ENCODE assay signal across 30 cellular contexts in genomic region chr17:57733085-57733484, GRCh38. TPM values are rescaled to one million over a fixed set of nuclear protein-coding genes. Genes with fewer than 3 reads are reported as not detected.
A peak's percentile ranks its signal among the peaks of the same experiment; 100 is the strongest.
DNase-seq lines count a peak whose midpoint lies in the region; ATAC-seq, FAIRE-seq and TF ChIP-seq lines count a peak whose summit lies in the region.
"Had no signal": no experiment of that assay in that cellular context is flagged by ENCODE, and none has a peak within 500 bp of the region (broad histone marks: within the 10 kb centered on the region; RNA-seq: fewer than 3 reads in every experiment).

No MANE protein-coding gene starts in this region.

- H3K4me2 ChIP-seq in HepG2 (ENCODE audit: low read depth, low read length) (no peak overlapping the region), IMR-90 (ENCODE audit: low read depth, low read length) (no peak overlapping the region)
- H3K4me2 ChIP-seq: BLaER1 had no signal

- no peak overlapping the region for H2AK5ac ChIP-seq in IMR-90 (ENCODE audit: low read depth, low read length)

- dilution Hi-C loops in IMR-90 (cut with HindIII; ENCODE audit: low sequenced_read_pairs, unreplicated experiment) = no loop called here

- CTCF ChIA-PET in HepG2 (lab: Yijun Ruan, JAX; ENCODE audit: low intra/inter-chr PET ratio, low total read pairs) (no interaction called here), IMR-90 (lab: Yijun Ruan, JAX) (no interaction called here)

- no peak overlapping the region for H2BK5ac ChIP-seq in IMR-90 (ENCODE audit: low read depth, low read length, poor library complexity, severe bottlenecking)

- no peaks in the 10 kb centered on the region for H4K20me1 ChIP-seq in HepG2 (ENCODE audit: insufficient read depth, low read length)
- no peaks in the 10 kb centered on the region for H4K20me1 ChIP-seq in IMR-90 (ENCODE audit: insufficient read depth, low read length)
- H4K20me1 ChIP-seq: BLaER1 had no signal

- in situ Hi-C loops in HepG2 (cut with HindIII; ENCODE audit: extremely low pct_ligation_motif_present, low pct_unique_long_range_greater_than_20kb) (no loop called here), IMR-90 (cut with MboI; ENCODE audit: low sequenced_read_pairs) (no loop called here)

- intact Hi-C loops in HepG2 (cut with micrococcal nuclease; ENCODE audit: unreplicated experiment) = no loop called here
- intact Hi-C loops in right lobe of liver (cut with DNase I) = no loop called here
- intact Hi-C loops in IMR-90 (cut with micrococcal nuclease) = no loop called here

- ATAC-seq in HepG2 = no peak
- no peak for ATAC-seq in right lobe of liver
- ATAC-seq in IMR-90 (ENCODE audit: low read depth) = no peak
- ATAC-seq: GM12878 had no signal

- H3K36me3 ChIP-seq in HepG2 (replicated peaks in 1 of 2; ENCODE audit: control insufficient read depth in 1 of 2, insufficient read depth in 2 of 2, low read length in 2 of 2) = no peaks in the 10 kb centered on the region
- H3K36me3 ChIP-seq in right lobe of liver = no peaks in the 10 kb centered on the region
- H3K36me3 ChIP-seq in IMR-90 (ENCODE audit: control insufficient read depth, insufficient read depth, low read length) = no peaks in the 10 kb centered on the region
- H3K36me3 ChIP-seq: BE2C had no signal

- H3K79me2 ChIP-seq in HepG2 (ENCODE audit: insufficient read depth, low read length) = no peaks in the 10 kb centered on the region

- H3K27me3 ChIP-seq in HepG2 (ENCODE audit: control insufficient read depth in 1 of 2, insufficient read depth in 2 of 2, low read length in 2 of 2) (peaks cover 4 to 44% of the 10 kb centered on the region in 2 experiments; a peak in 3 of 5 replicates), right lobe of liver (no peaks in the 10 kb centered on the region), IMR-90 (ENCODE audit: control insufficient read depth, insufficient read depth, low read length) (peaks cover 42% of the 10 kb centered on the region)
- H3K27me3 ChIP-seq: BE2C, BLaER1 had no signal

- TF ChIP-seq POLR2A in HepG2 (IDR thresholded peaks at IDR 0.05; ENCODE audit: insufficient read depth in 1 of 2, low read depth in 2 of 2, low read length in 2 of 2) = no peak
- TF ChIP-seq POLR2A in right lobe of liver (IDR thresholded peaks at IDR 0.05) = no peak
- no peak for TF ChIP-seq POLR2A in IMR-90 (IDR thresholded peaks at IDR 0.05; ENCODE audit: low read depth, low read length)

- no peak overlapping the region for H3K4ac ChIP-seq in IMR-90 (ENCODE audit: low read depth, low read length)

- H3K4me1 ChIP-seq in HepG2 (ENCODE audit: insufficient read depth, low read length) = no peaks in the 10 kb centered on the region
- H3K4me1 ChIP-seq in right lobe of liver = peaks cover 0 to 8% (median 0%) of the 10 kb centered on the region in 4 donors
- H3K4me1 ChIP-seq in IMR-90 (ENCODE audit: control insufficient read depth, insufficient read depth, low read length) = no peaks in the 10 kb centered on the region

- no peak for TF ChIP-seq CTCF in HepG2 (CRISPR knock-in tag; IDR thresholded peaks at IDR 0.05)
- no peak for TF ChIP-seq CTCF in right lobe of liver (IDR thresholded peaks at IDR 0.05)
- TF ChIP-seq CTCF in IMR-90 (conservative IDR thresholded peaks at IDR 0.05; ENCODE audit: low read depth, low read length) = no peak

- no peak overlapping the region for H3K56ac ChIP-seq in IMR-90 (ENCODE audit: extremely low read depth, insufficient read depth, low read length)

- H4K91ac ChIP-seq in IMR-90 (ENCODE audit: insufficient read depth, low read depth, low read length) = no peak overlapping the region

- FAIRE-seq in HepG2 (lab: Jason Lieb, UNC) = no peak
- FAIRE-seq: GM12878, GM12892, GM18507 had no signal

- H3K18ac ChIP-seq in IMR-90 (ENCODE audit: low read depth, low read length) = no peak overlapping the region

- POLR2A ChIA-PET in HepG2 (lab: Yijun Ruan, JAX) = no interaction called here
- POLR2A ChIA-PET in IMR-90 (lab: Charles Lee; ENCODE audit: unreplicated experiment) = no interaction called here

- H3K9me3 ChIP-seq in HepG2 (ENCODE audit: low read length) (no peaks in the 10 kb centered on the region), right lobe of liver (no peaks in the 10 kb centered on the region), IMR-90 (ENCODE audit: control insufficient read depth, insufficient read depth, low read length) (no peaks in the 10 kb centered on the region)
- H3K9me3 ChIP-seq: BE2C had no signal

- no peak overlapping the region for H2BK120ac ChIP-seq in IMR-90 (ENCODE audit: low read depth, low read length)

- H3K27ac ChIP-seq in HepG2 (ENCODE audit: extremely low read length, insufficient read depth, low read length) = no peak overlapping the region
- no peak overlapping the region for H3K27ac ChIP-seq in right lobe of liver
- H3K27ac ChIP-seq in IMR-90 (ENCODE audit: insufficient read depth, low read length) = no peak overlapping the region
- H3K27ac ChIP-seq: 22Rv1 had no signal

- H2AK9ac ChIP-seq in IMR-90 (replicated peaks; ENCODE audit: low read depth, low read length, poor library complexity) = no peak overlapping the region

- H3K4me3 ChIP-seq in HepG2 (replicated peaks in 1 of 3; ENCODE audit: insufficient read depth in 1 of 3, low read depth in 2 of 3, low read length in 3 of 3) (no peak overlapping the region), right lobe of liver (no peak overlapping the region), IMR-90 (ENCODE audit: insufficient read depth, low read depth, low read length) (no peak overlapping the region)
- H3K4me3 ChIP-seq: BLaER1, GM12878 had no signal

- WGBS in HepG2 (ENCODE audit: low lambda C conversion rate) = 64% methylated on average over 2 of the region's 2 CpGs
- 93% methylated on average over 2 of the region's 2 CpGs for WGBS in right lobe of liver (ENCODE audit: insufficient coverage, low coverage, low lambda C conversion rate, missing lambda C conversion rate)
- no CpG with 5 or more reads among the region's 2 CpGs for WGBS in IMR-90 (ENCODE audit: extremely low coverage in 2 of 2, insufficient read length in 1 of 2), 2 experiments

- TF ChIP-seq RAD21 in HepG2 (CRISPR knock-in tag; IDR thresholded peaks at IDR 0.05) (no peak), IMR-90 (IDR thresholded peaks at IDR 0.05; ENCODE audit: low read length) (no peak)

- H4K8ac ChIP-seq in IMR-90 (ENCODE audit: low read depth in 2 of 2, low read length in 2 of 2) = no peak overlapping the region

- BruUV-seq in HepG2 (replicated peaks; lab: Mats Ljungman, UMichigan) = no TSS peak
- no TSS peak for BruUV-seq in IMR-90 (replicated peaks; lab: Mats Ljungman, UMichigan)

- H4K5ac ChIP-seq in IMR-90 (ENCODE audit: low read depth, low read length) = no peak overlapping the region

- no peaks in the 10 kb centered on the region for H3K9me1 ChIP-seq in IMR-90 (ENCODE audit: insufficient read depth, low read length)

- no peak overlapping the region for H2BK15ac ChIP-seq in IMR-90 (ENCODE audit: low read depth, low read length)

- H3K79me1 ChIP-seq in IMR-90 (ENCODE audit: low read depth in 1 of 2, low read length in 2 of 2) = no peaks in the 10 kb centered on the region

- no peak overlapping the region for H2BK20ac ChIP-seq in IMR-90 (ENCODE audit: low read depth, low read length)

- TF ChIP-seq EP300 in HepG2 (IDR thresholded peaks at IDR 0.05; ENCODE audit: low read depth in 2 of 2, low read length in 2 of 2) (no peak), HepG2 (CRISPR knock-in tag; IDR thresholded peaks at IDR 0.05; ENCODE audit: borderline replicate concordance) (no peak)

- H3K14ac ChIP-seq in IMR-90 (replicated peaks; ENCODE audit: low read depth, low read length) = no peak overlapping the region

- H2AFZ ChIP-seq in HepG2 (ENCODE audit: low read length) (no peak overlapping the region), IMR-90 (replicated peaks; ENCODE audit: low read length, poor library complexity) (no peak overlapping the region)

- DNase-seq in HepG2 (ENCODE audit: low spot score) (no peak), right lobe of liver (no peak), IMR-90 (no peak), NCI-H1436 treated with DMSO at 0.1 percent for 48 hours (lab: John Stamatoyannopoulos, UW) (no peak), Kasumi-1 (lab: John Stamatoyannopoulos, UW) (no peak)
- DNase-seq: ACHN; BE2C; C1 segment of cervical spinal cord; CD4-positive, alpha-beta memory T cell; CD4-positive, CD25-positive, alpha-beta regulatory T cell; CD8-positive, alpha-beta memory T cell; COR-L47; DMS 273 treated with DMSO at 0.1 percent for 48 hours; DMS153; DMS53; DMS79; DND-41; EL; GDM1 had no signal

- no peak overlapping the region for H3K9ac ChIP-seq in HepG2 (ENCODE audit: insufficient read depth, low read depth, low read length)
- no peak overlapping the region for H3K9ac ChIP-seq in IMR-90 (ENCODE audit: low read depth, low read length)
- H3K9ac ChIP-seq: BLaER1 had no signal

- no peak overlapping the region for H3K23ac ChIP-seq in IMR-90 (ENCODE audit: low read depth, low read length)

TF ChIP-seq in IMR-90, 13 proteins besides CTCF, POLR2A, EP300 and RAD21 (continues in another document):
- peak; percentile 60 for TF ChIP-seq MAFK (IDR thresholded peaks at IDR 0.05; ENCODE audit: low read depth, low read length)

RNA-seq across cellular contexts. Expression of gene CCDC182, which starts 12.0 kb away (rescaled TPM):
- total RNA-seq in HepG2 (2016; rRNA removed; fragmentation: Illumina TruSeq; extraction: Trizol) = not detected in 2 replicates
- total RNA-seq in HepG2 (2016; cell fraction: cytosol; rRNA removed; fragmentation: Illumina TruSeq; extraction: Trizol; ENCODE audit: low read depth) = not detected in 2 replicates
- total RNA-seq in HepG2 (2016; cell fraction: insoluble cytoplasmic fraction; rRNA removed; fragmentation: Illumina TruSeq; extraction: Trizol) = not detected in 2 replicates
- not detected in 2 replicates for total RNA-seq in HepG2 (2016; cell fraction: membrane; rRNA removed; fragmentation: Illumina TruSeq; extraction: Trizol)
- total RNA-seq in HepG2 (2016; cell fraction: nucleus; rRNA removed; fragmentation: Illumina TruSeq; extraction: Trizol) = not detected in 2 replicates
- not detected in 2 replicates for polyA plus RNA-seq in HepG2 (2011; rRNA removed)
- not detected in 2 replicates for polyA plus RNA-seq in HepG2 (2011; cell fraction: cytosol; rRNA removed)
- polyA plus RNA-seq in HepG2 (2011; cell fraction: nucleus; rRNA removed) = not detected in 2 replicates
- not detected in 2 replicates for polyA plus RNA-seq in HepG2 (2012)
- not detected in 2 replicates for polyA plus RNA-seq in HepG2 (2016; cell fraction: cytosol; fragmentation: Illumina TruSeq; extraction: Trizol; ENCODE audit: low read depth)
- polyA plus RNA-seq in HepG2 (2016; cell fraction: insoluble cytoplasmic fraction; fragmentation: Illumina TruSeq; extraction: Trizol; ENCODE audit: low read depth) = not detected in 2 replicates
- not detected in 2 replicates for polyA plus RNA-seq in HepG2 (2016; cell fraction: membrane; fragmentation: Illumina TruSeq; extraction: Trizol; ENCODE audit: low read depth)
- polyA plus RNA-seq in HepG2 (2016; cell fraction: nucleus; fragmentation: Illumina TruSeq; extraction: Trizol; ENCODE audit: insufficient read depth, low read depth) = not detected in 2 replicates
- not detected in 2 replicates for polyA minus RNA-seq in HepG2 (2011; rRNA and poly(A)+ RNA removed; ENCODE audit: low replicate concordance)
- polyA minus RNA-seq in HepG2 (2011; cell fraction: cytosol; rRNA and poly(A)+ RNA removed) = not detected in 2 replicates
- not detected in 2 replicates for polyA minus RNA-seq in HepG2 (2011; cell fraction: nucleus; rRNA and poly(A)+ RNA removed)
- not detected for total RNA-seq in right lobe of liver
- total RNA-seq in IMR-90 (2012; rRNA removed) = not detected in 2 replicates
- polyA plus RNA-seq in IMR-90 (2012; rRNA removed) = not detected in 2 replicates
- polyA plus RNA-seq in IMR-90 (2012; cell fraction: cytosol; rRNA removed) = not detected in 2 replicates
- polyA plus RNA-seq in IMR-90 (2012; cell fraction: nucleus; rRNA removed; ENCODE audit: low replicate concordance) = not detected in 2 replicates
- total RNA-seq: A172; A673; CD4-positive, alpha-beta memory T cell; CD4-positive, CD25-positive, alpha-beta regulatory T cell; CD8-positive, alpha-beta memory T cell; Daoy; G401; GM12878 had no signal
- polyA plus RNA-seq: AG04450; CD14-positive monocyte; CD4-positive, alpha-beta memory T cell; CD4-positive, CD25-positive, alpha-beta regulatory T cell; CD8-positive, alpha-beta memory T cell; GM12878 had no signal
